17 cellular contexts compared by ENCODE assay signal in genomic region chr19:56312787-56313343, GRCh38. TPM values are rescaled to one million over a fixed set of nuclear protein-coding genes. Genes with fewer than 3 reads are reported as not detected.
DNase-seq lines count a peak whose midpoint lies in the region; ATAC-seq and TF ChIP-seq lines count a peak whose summit lies in the region.
"Had no signal": no experiment of that assay in that cellular context is flagged by ENCODE, and none has a peak within 500 bp of the region (broad histone marks: within the 10 kb centered on the region; RNA-seq: fewer than 3 reads in every experiment).

No MANE protein-coding gene starts in this region.

- ATAC-seq in WTC11 (no peak), aorta (ENCODE audit: low FRiP score) (no peak), GM21529 (IDR thresholded peaks at IDR 0.05; ENCODE audit: unreplicated experiment) (no peak), GM21367 (IDR thresholded peaks at IDR 0.05; ENCODE audit: unreplicated experiment) (no peak)
- ATAC-seq: body of pancreas had no signal

- H3K27ac Mint-ChIP-seq in MCF 10A (ENCODE audit: low read depth, unreplicated experiment): peak overlapping the region; percentile 100
- H3K27ac Mint-ChIP-seq in WTC11: no peak overlapping the region
- H3K27ac Mint-ChIP-seq in endothelial cell (ENCODE audit: unreplicated experiment): peak overlapping the region; percentile 62
- peak overlapping the region; percentile 76 for H3K27ac Mint-ChIP-seq in type B pancreatic cell

- peaks cover 6% of the 10 kb centered on the region for H3K4me1 ChIP-seq in mammary epithelial cell (ENCODE audit: insufficient read depth, low read length)
- H3K4me1 ChIP-seq in aorta (ENCODE audit: control insufficient read depth in 1 of 2, insufficient read depth in 2 of 2, low read length in 2 of 2): no peaks in the 10 kb centered on the region

- no peak for DNase-seq in MCF 10A (ENCODE audit: unreplicated experiment)
- DNase-seq in mammary epithelial cell: no peak
- DNase-seq in WTC11 (ENCODE audit: low spot score): no peak
- no peak for DNase-seq in endothelial cell (ENCODE audit: low spot score)
- no peak for DNase-seq in type B pancreatic cell (ENCODE audit: extremely low spot score, unreplicated experiment)
- no peak for DNase-seq in aorta
- DNase-seq: activated CD8-positive, alpha-beta memory T cell treated with anti-CD3 and anti-CD28 coated beads, Interleukin-2, amount 50 U/mL, for 4 hours; body of pancreas; DMS53; NCI-H1048; NCI-H226; posterior cingulate gyrus had no signal

- no peaks in the 10 kb centered on the region for H4K20me1 ChIP-seq in mammary epithelial cell (ENCODE audit: insufficient read depth, low read length)

- H3K27me3 ChIP-seq in mammary epithelial cell (ENCODE audit: insufficient read depth, low read length): no peaks in the 10 kb centered on the region
- H3K27me3 ChIP-seq in aorta (ENCODE audit: control insufficient read depth in 1 of 2, insufficient read depth in 2 of 2, low read length in 1 of 2): no peaks in the 10 kb centered on the region
- H3K27me3 ChIP-seq: body of pancreas, SJSA1 had no signal

- TF ChIP-seq CTCF in MCF 10A (IDR thresholded peaks at IDR 0.05; ENCODE audit: unreplicated experiment) (no peak), mammary epithelial cell (conservative IDR thresholded peaks at IDR 0.05 in 1 of 2, IDR thresholded peaks at IDR 0.05 in 1 of 2; ENCODE audit: extremely low read depth in 1 of 2, insufficient read depth in 1 of 2, low read depth in 1 of 2, low read length in 2 of 2) (no peak), WTC11 (IDR thresholded peaks at IDR 0.05) (no peak), endothelial cell (IDR thresholded peaks at IDR 0.05; ENCODE audit: unreplicated experiment) (no peak), type B pancreatic cell (conservative IDR thresholded peaks at IDR 0.05) (no peak)

- H3K4me3 ChIP-seq in mammary epithelial cell (replicated peaks in 1 of 3; ENCODE audit: insufficient read depth in 1 of 3, low read depth in 2 of 3, low read length in 3 of 3) (no peak overlapping the region), aorta (ENCODE audit: low read length in 2 of 2) (no peak overlapping the region)
- H3K4me3 ChIP-seq: body of pancreas, SJSA1 had no signal

- peak overlapping the region; percentile 81 for H3K4me3 Mint-ChIP-seq in MCF 10A (ENCODE audit: unreplicated experiment)
- peak overlapping the region; percentile 95 for H3K4me3 Mint-ChIP-seq in WTC11
- peak overlapping the region; percentile 59 for H3K4me3 Mint-ChIP-seq in endothelial cell (ENCODE audit: unreplicated experiment)
- H3K4me3 Mint-ChIP-seq in type B pancreatic cell: peak overlapping the region; percentile 95

- peaks cover 15% of the 10 kb centered on the region for H3K79me2 ChIP-seq in mammary epithelial cell (ENCODE audit: insufficient read depth, low read length)

- no peaks in the 10 kb centered on the region for H3K9me3 ChIP-seq in mammary epithelial cell (replicated peaks; ENCODE audit: insufficient read depth, low read length)
- no peaks in the 10 kb centered on the region for H3K9me3 ChIP-seq in aorta (ENCODE audit: control insufficient read depth, low read length)
- H3K9me3 ChIP-seq: body of pancreas, SJSA1, thoracic aorta had no signal

- intact Hi-C loops in MCF 10A (cut with micrococcal nuclease): loop anchor here (10.0 kb wide), 1 partner anchor 218 kb away; no protein-coding TSS in a partner anchor
- intact Hi-C loops in mammary epithelial cell (cut with micrococcal nuclease): loop anchor here (10.0 kb wide), 1 partner anchor 678 kb away; no protein-coding TSS in a partner anchor
- intact Hi-C loops in aorta (cut with DNase I): loop anchor here in 1 of 2 donors (10.0 kb wide), 2 partner anchors 168 to 208 kb away; partner anchors contain the start of gene ZNF444

- no peak overlapping the region for H3K9ac ChIP-seq in mammary epithelial cell (ENCODE audit: insufficient read depth, low read length)

- 80% methylated on average over 7 of the region's 7 CpGs for WGBS in mammary epithelial cell (ENCODE audit: low coverage, missing lambda C conversion rate)
- WGBS in aorta, 2 donors: 67 to 80% methylated on average over 7 of the region's 7 CpGs

- peaks cover 42% of the 10 kb centered on the region for H3K36me3 Mint-ChIP-seq in MCF 10A (ENCODE audit: insufficient read depth, unreplicated experiment)
- peaks cover 8% of the 10 kb centered on the region for H3K36me3 Mint-ChIP-seq in WTC11
- peaks cover 7% of the 10 kb centered on the region for H3K36me3 Mint-ChIP-seq in endothelial cell (ENCODE audit: low read depth, unreplicated experiment)
- no peaks in the 10 kb centered on the region for H3K36me3 Mint-ChIP-seq in type B pancreatic cell

- no peak overlapping the region for H3K4me2 ChIP-seq in mammary epithelial cell (ENCODE audit: insufficient read depth, low read depth, low read length)

- POLR2A ChIA-PET in MCF 10A (lab: Yijun Ruan, JAX) (interaction anchor here (0.9 to 2.8 kb wide), 5 partner anchors 17 to 221 kb away, joined by 4 to 20 read pairs (median 7); partner anchors contain the start of genes ZNF444 and ZNF787), WTC11 (lab: Charles Lee) (no interaction called here)

- no peaks in the 10 kb centered on the region for H3K36me3 ChIP-seq in mammary epithelial cell (ENCODE audit: insufficient read depth, low read length)
- peaks cover 3 to 4% of the 10 kb centered on the region in 2 donors for H3K36me3 ChIP-seq in aorta (ENCODE audit: control insufficient read depth in 1 of 2, insufficient read depth in 2 of 2, low read length in 1 of 2)
- H3K36me3 ChIP-seq: thoracic aorta had no signal

- in situ Hi-C loops in mammary epithelial cell (cut with MboI; ENCODE audit: low sequenced_read_pairs in 2 of 2): loop anchor here in 1 of 2 donors (10.0 kb wide), 2 partner anchors 58 to 228 kb away; no protein-coding TSS in a partner anchor

- CTCF ChIA-PET in MCF 10A (lab: Yijun Ruan, JAX): interaction anchor here (1.1 to 3.8 kb wide), 3 partner anchors 13 to 60 kb away, joined by 5 to 25 read pairs (median 15); no protein-coding TSS in a partner anchor
- CTCF ChIA-PET in mammary epithelial cell (lab: Charles Lee; ENCODE audit: low non-redundant PET): no interaction called here
- CTCF ChIA-PET in WTC11 (lab: Charles Lee): interaction anchor here (1.0 to 2.0 kb wide), 2 partner anchors 158 to 232 kb away, joined by 3 to 13 read pairs; no protein-coding TSS in a partner anchor

- H3K9me3 Mint-ChIP-seq in MCF 10A (ENCODE audit: unreplicated experiment): no peaks in the 10 kb centered on the region
- H3K9me3 Mint-ChIP-seq in WTC11: peaks cover 3% of the 10 kb centered on the region
- H3K9me3 Mint-ChIP-seq in endothelial cell (ENCODE audit: unreplicated experiment): no peaks in the 10 kb centered on the region
- no peaks in the 10 kb centered on the region for H3K9me3 Mint-ChIP-seq in type B pancreatic cell

- dilution Hi-C loops in mammary epithelial cell (cut with HindIII; ENCODE audit: low sequenced_read_pairs): no loop called here

- H3K27me3 Mint-ChIP-seq in MCF 10A (ENCODE audit: insufficient read depth, unreplicated experiment) (no peaks in the 10 kb centered on the region), WTC11 (ENCODE audit: low read depth) (no peaks in the 10 kb centered on the region), endothelial cell (ENCODE audit: unreplicated experiment) (peaks cover 7% of the 10 kb centered on the region), type B pancreatic cell (no peaks in the 10 kb centered on the region)

- H3K4me1 Mint-ChIP-seq in MCF 10A (ENCODE audit: insufficient read depth, unreplicated experiment) (peaks cover 18% of the 10 kb centered on the region), WTC11 (peaks cover 15% of the 10 kb centered on the region), endothelial cell (ENCODE audit: unreplicated experiment) (peaks cover 11% of the 10 kb centered on the region), type B pancreatic cell (ENCODE audit: unreplicated experiment) (peaks cover 15% of the 10 kb centered on the region)

- H3K27ac ChIP-seq in mammary epithelial cell (ENCODE audit: insufficient read depth, low read depth, low read length) (no peak overlapping the region), aorta (ENCODE audit: low read depth in 1 of 2, low read length in 2 of 2) (no peak overlapping the region)
- H3K27ac ChIP-seq: SJSA1 had no signal

- BruUV-seq in MCF 10A (replicated peaks; lab: Mats Ljungman, UMichigan): no TSS peak
- BruUV-seq in mammary epithelial cell (replicated peaks; lab: Mats Ljungman, UMichigan): no TSS peak

- H2AFZ ChIP-seq in mammary epithelial cell (ENCODE audit: low read depth, low read length): no peak overlapping the region

TF ChIP-seq in WTC11, 78 proteins besides CTCF, POLR2A, EP300 and RAD21 (continues in another document):
- no peak for TF ChIP-seq USF1 (CRISPR knock-in tag; IDR thresholded peaks at IDR 0.05)
- TF ChIP-seq JAZF1 (CRISPR knock-in tag; IDR thresholded peaks at IDR 0.05): no peak
- TF ChIP-seq ZBTB21 (CRISPR knock-in tag; IDR thresholded peaks at IDR 0.05; ENCODE audit: borderline replicate concordance): no peak
- no peak for TF ChIP-seq NR2C2 (CRISPR knock-in tag; IDR thresholded peaks at IDR 0.05)
- TF ChIP-seq, protein P1, sequence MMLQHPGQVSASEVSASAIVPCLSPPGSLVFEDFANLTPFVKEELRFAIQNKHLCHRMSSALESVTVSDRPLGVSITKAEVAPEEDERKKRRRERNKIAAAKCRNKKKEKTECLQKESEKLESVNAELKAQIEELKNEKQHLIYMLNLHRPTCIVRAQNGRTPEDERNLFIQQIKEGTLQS (CRISPR knock-in tag; conservative IDR thresholded peaks at IDR 0.05): no peak

RNA-seq across cellular contexts. Expression of gene ZSCAN5A, which starts 1.8 kb away (rescaled TPM):
- total RNA-seq in MCF 10A (2022) (6.2 and 8.1 TPM in 2 replicates), mammary epithelial cell (1 to 10 TPM; 5.5 to 7.4 TPM), WTC11 (2021) (9.0 to 10.4 TPM (median 9.8 TPM) in 3 replicates), endothelial cell (ENCODE audit: unreplicated experiment) (10.4 TPM), type B pancreatic cell (ENCODE audit: low replicate concordance) (13.4 and 16.3 TPM in 2 replicates), aorta (10 to 100 TPM; 10.2 to 13.8 TPM)
- polyA plus RNA-seq in mammary epithelial cell (7.9 TPM), aorta (1 to 10 TPM; 1.7 to 7.8 TPM)
- polyA minus RNA-seq in mammary epithelial cell: 31.9 TPM

RNA-seq across cellular contexts. Expression of gene EDDM13, which starts 40.3 kb away (rescaled TPM):
- total RNA-seq in MCF 10A (2022): not detected in 2 replicates
- 1 to 10 TPM in 1 of 2 donors, under 1 TPM in 1; 0.83 to 6.6 TPM for total RNA-seq in mammary epithelial cell
- polyA plus RNA-seq in mammary epithelial cell: 3.8 TPM
- polyA minus RNA-seq in mammary epithelial cell: not detected
- total RNA-seq in WTC11 (2021): not detected in 3 replicates
- total RNA-seq in endothelial cell (ENCODE audit: unreplicated experiment): not detected
- not detected in 2 replicates for total RNA-seq in type B pancreatic cell (ENCODE audit: low replicate concordance)
- total RNA-seq in aorta: not detected
- not detected for polyA plus RNA-seq in aorta
- total RNA-seq: body of pancreas, mesenteric fat pad, SJSA1, thoracic aorta had no signal
